ENCODE assay signal across 16 cellular contexts in the genomic region with DNA sequence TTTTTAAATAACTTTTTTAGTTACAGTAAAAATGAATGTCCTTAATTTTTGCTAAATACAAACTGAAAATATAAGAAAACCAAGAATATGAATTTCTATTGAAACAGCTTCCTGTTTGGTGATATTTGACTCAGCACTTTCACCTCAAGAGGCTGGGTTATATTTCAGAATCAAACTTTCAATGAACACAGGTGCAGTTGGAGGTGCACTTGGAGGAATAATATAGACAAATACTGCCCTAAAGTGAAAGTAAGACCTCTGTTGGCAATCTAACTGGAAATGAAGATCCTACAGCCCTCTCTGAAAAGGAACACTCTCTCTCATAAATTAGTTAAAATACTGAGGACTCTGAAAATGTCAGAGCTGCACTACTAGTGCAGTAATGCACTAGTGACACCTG.
DNase-seq lines count a peak whose midpoint lies in the region; ATAC-seq, FAIRE-seq and TF ChIP-seq lines count a peak whose summit lies in the region.
"Had no signal": no experiment of that assay in that cellular context is flagged by ENCODE, and none has a peak within 500 bp of the region (broad histone marks: within the 10 kb centered on the region; RNA-seq: fewer than 3 reads in every experiment).

No MANE protein-coding gene starts in this region.

- H3K4me3 Mint-ChIP-seq in CD8-positive, alpha-beta T cell: no peak overlapping the region
- H3K4me3 Mint-ChIP-seq: immature natural killer cell had no signal

- no peaks in the 10 kb centered on the region; the same call in 1 of the 3 replicates for H3K9me3 ChIP-seq in GM12878 (replicated peaks; ENCODE audit: control insufficient read depth, insufficient read depth, low read length)
- H3K9me3 ChIP-seq in CD8-positive, alpha-beta T cell (ENCODE audit: low read length): no peaks in the 10 kb centered on the region
- H3K9me3 ChIP-seq: mucosa of descending colon, psoas muscle had no signal

- POLR2A ChIA-PET in GM12878 (lab: Charles Lee): no interaction called here
- POLR2A ChIA-PET in CD8-positive, alpha-beta T cell (lab: Charles Lee): no interaction called here

- peak; percentile 7 for DNase-seq in NCI-H2196 (lab: John Stamatoyannopoulos, UW; ENCODE audit: unreplicated experiment)
- no peak for DNase-seq in NCI-H2196 treated with DMSO at 0.1 percent for 48 hours (lab: John Stamatoyannopoulos, UW; ENCODE audit: unreplicated experiment)
- DNase-seq in GM12878 (ENCODE audit: low read depth, low spot score): peak; percentile 34
- no peak for DNase-seq in anterior cingulate cortex (lab: John Stamatoyannopoulos, UW)
- no peak for DNase-seq in CD8-positive, alpha-beta T cell
- DNase-seq: activated CD4-positive, alpha-beta T cell treated with anti-CD3 and anti-CD28 coated beads for 48 hours; activated naive CD4-positive, alpha-beta T cell treated with anti-CD3 and anti-CD28 coated beads, Interleukin-2, amount 50 U/mL, for 16 hours; cerebellar nuclear complex; immature natural killer cell; mucosa of descending colon; NCI-H69; psoas muscle; stimulated activated CD4-positive, alpha-beta T cell treated with anti-CD3 and anti-CD28 coated beads, Interleukin-4, amount 100 ng/mL, for 4 hours had no signal

- H3K4me1 ChIP-seq in GM12878 (ENCODE audit: control insufficient read depth, insufficient read depth, low read length): peaks cover 20% of the 10 kb centered on the region
- no peaks in the 10 kb centered on the region for H3K4me1 ChIP-seq in CD8-positive, alpha-beta T cell (ENCODE audit: insufficient read depth, low read length)
- H3K4me1 ChIP-seq: psoas muscle had no signal

- H3K27ac ChIP-seq in GM12878 (ENCODE audit: control insufficient read depth, insufficient read depth): peak overlapping the region; percentile 9; the same call in 1 of the 2 replicates
- H3K27ac ChIP-seq in CD8-positive, alpha-beta T cell (ENCODE audit: low read depth, low read length): no peak overlapping the region
- H3K27ac ChIP-seq: psoas muscle had no signal

- CTCF ChIA-PET in GM12878 (lab: Yijun Ruan, JAX): interaction anchor here (1.5 kb wide), 2 partner anchors 21 to 352 kb away, joined by 5 read pairs; no protein-coding TSS in a partner anchor
- CTCF ChIA-PET in CD8-positive, alpha-beta T cell (lab: Charles Lee): no interaction called here

- no peak for TF ChIP-seq CTCF in GM12878 (IDR thresholded peaks at IDR 0.05 in 2 of 3, conservative IDR thresholded peaks at IDR 0.05 in 1 of 3; ENCODE audit: control insufficient read depth in 2 of 3, extremely low read depth in 1 of 3, insufficient read depth in 1 of 3, low read depth in 3 of 3, low read length in 3 of 3)
- no peak for TF ChIP-seq CTCF in CD8-positive, alpha-beta T cell (IDR thresholded peaks at IDR 0.05)

- intact Hi-C loops in GM12878 (cut with micrococcal nuclease; ENCODE audit: unreplicated experiment): no loop called here
- intact Hi-C loops in CD8-positive, alpha-beta T cell (cut with DNase I, micrococcal nuclease): no loop called here

- no peak for TF ChIP-seq POLR2A in GM12878 (IDR thresholded peaks at IDR 0.05; ENCODE audit: low read depth, low read length)

- no peaks in the 10 kb centered on the region for H3K9me3 Mint-ChIP-seq in CD8-positive, alpha-beta T cell

- no peak for TF ChIP-seq RAD21 in GM12878 (IDR thresholded peaks at IDR 0.05; ENCODE audit: insufficient read depth, low read depth, low read length)

- H3K27me3 ChIP-seq in GM12878 (replicated peaks in 1 of 2; ENCODE audit: control insufficient read depth in 2 of 2, insufficient read depth in 2 of 2, low read length in 1 of 2): no peaks in the 10 kb centered on the region
- no peaks in the 10 kb centered on the region for H3K27me3 ChIP-seq in CD8-positive, alpha-beta T cell (ENCODE audit: insufficient read depth, low read length)

- peak overlapping the region; percentile 56 for H3K4me2 ChIP-seq in GM12878 (ENCODE audit: control insufficient read depth, insufficient read depth)

- FAIRE-seq in GM12878 (lab: Jason Lieb, UNC): peak; percentile 85

- no peak overlapping the region for H3K27ac Mint-ChIP-seq in CD8-positive, alpha-beta T cell
- H3K27ac Mint-ChIP-seq: immature natural killer cell had no signal

- RAD21 ChIA-PET in GM12878 (lab: Charles Lee; ENCODE audit: unreplicated experiment): interaction anchor here (1.0 to 2.2 kb wide), 4 partner anchors 12 to 29 kb away, joined by 3 to 5 read pairs (median 4); no protein-coding TSS in a partner anchor

- in situ Hi-C loops in GM12878 (cut with MboI): no loop called here

- 0 out of 4 replicates have a peak, but pooled peaks cover 0 to 2% of the 10 kb centered on the region in 2 experiments for H3K36me3 ChIP-seq in GM12878 (ENCODE audit: control insufficient read depth in 2 of 2, insufficient read depth in 2 of 2, low read length in 1 of 2)
- no peaks in the 10 kb centered on the region for H3K36me3 ChIP-seq in CD8-positive, alpha-beta T cell (ENCODE audit: insufficient read depth, low read length)

- peaks cover 2% of the 10 kb centered on the region for H3K36me3 Mint-ChIP-seq in CD8-positive, alpha-beta T cell

- H3K79me2 ChIP-seq in GM12878 (ENCODE audit: control insufficient read depth, insufficient read depth, low read length): no peaks in the 10 kb centered on the region

- H3K27me3 Mint-ChIP-seq in CD8-positive, alpha-beta T cell (ENCODE audit: low read depth): no peaks in the 10 kb centered on the region

- no peak overlapping the region for H3K9ac ChIP-seq in GM12878 (ENCODE audit: control insufficient read depth, insufficient read depth, low read length)

- ATAC-seq in GM21529 (IDR thresholded peaks at IDR 0.05; ENCODE audit: unreplicated experiment) (peak; percentile 82), HG03432 (IDR thresholded peaks at IDR 0.05; ENCODE audit: unreplicated experiment) (peak; percentile 72), GM12878 (peak; percentile 89), HG02642 (IDR thresholded peaks at IDR 0.05; ENCODE audit: poor library complexity, unreplicated experiment) (no peak)
- no peak for ATAC-seq in CD8-positive, alpha-beta T cell
- ATAC-seq: mucosa of descending colon, psoas muscle had no signal

- H3K4me1 Mint-ChIP-seq in CD8-positive, alpha-beta T cell (ENCODE audit: low read depth): peaks cover 3% of the 10 kb centered on the region

- no peaks in the 10 kb centered on the region for H4K20me1 ChIP-seq in GM12878 (ENCODE audit: control insufficient read depth, insufficient read depth)

- H3K4me3 ChIP-seq in GM12878: no peak overlapping the region
- no peak overlapping the region for H3K4me3 ChIP-seq in CD8-positive, alpha-beta T cell (ENCODE audit: low read depth, low read length)
- H3K4me3 ChIP-seq: mucosa of descending colon, psoas muscle had no signal

- no peak overlapping the region for H2AFZ ChIP-seq in GM12878 (ENCODE audit: control insufficient read depth, low read depth, low read length)

- SMC1A ChIA-PET in GM12878 (lab: Charles Lee; ENCODE audit: uncharacterized antibody, unreplicated experiment): interaction anchor here (1.5 to 2.1 kb wide), 2 partner anchors 15 to 32 kb away, joined by 3 to 4 read pairs; no protein-coding TSS in a partner anchor

- BruUV-seq in GM12878 (replicated peaks; lab: Mats Ljungman, UMichigan): no TSS peak

- no peak for TF ChIP-seq EP300 in GM12878 (IDR thresholded peaks at IDR 0.05; ENCODE audit: borderline replicate concordance in 1 of 2, control insufficient read depth in 1 of 2, low read depth in 2 of 2, low read length in 2 of 2)

TF ChIP-seq in GM12878, 131 proteins besides CTCF, POLR2A, EP300 and RAD21:
- TF ChIP-seq CREM (IDR thresholded peaks at IDR 0.05; ENCODE audit: low read depth): 0 out of 2 replicates have a peak, but pooled peaks have one; percentile 23
- 0 out of 2 replicates have a peak, but pooled peaks have one; percentile 14 for TF ChIP-seq TCF12 (IDR thresholded peaks at IDR 0.05; ENCODE audit: low read depth, low read length)
- TF ChIP-seq NFIC (IDR thresholded peaks at IDR 0.05; ENCODE audit: low read depth, low read length): peak; percentile 64
- TF ChIP-seq NFXL1 (IDR thresholded peaks at IDR 0.05; ENCODE audit: borderline replicate concordance): peak; percentile 84; the same call in 1 of the 2 replicates
- TF ChIP-seq, protein P1, sequence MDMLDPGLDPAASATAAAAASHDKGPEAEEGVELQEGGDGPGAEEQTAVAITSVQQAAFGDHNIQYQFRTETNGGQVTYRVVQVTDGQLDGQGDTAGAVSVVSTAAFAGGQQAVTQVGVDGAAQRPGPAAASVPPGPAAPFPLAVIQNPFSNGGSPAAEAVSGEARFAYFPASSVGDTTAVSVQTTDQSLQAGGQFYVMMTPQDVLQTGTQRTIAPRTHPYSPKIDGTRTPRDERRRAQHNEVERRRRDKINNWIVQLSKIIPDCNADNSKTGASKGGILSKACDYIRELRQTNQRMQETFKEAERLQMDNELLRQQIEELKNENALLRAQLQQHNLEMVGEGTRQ (IDR thresholded peaks at IDR 0.05; ENCODE audit: borderline replicate concordance, low read depth, low read length): no peak
- TF ChIP-seq TBL1XR1 (IDR thresholded peaks at IDR 0.05; ENCODE audit: low read depth, low read length): 0 out of 2 replicates have a peak, but pooled peaks have one; percentile 49
- no peak for TF ChIP-seq FOXM1 (IDR thresholded peaks at IDR 0.05; ENCODE audit: low read depth, low read length)
- TF ChIP-seq SIX5 (IDR thresholded peaks at IDR 0.05; ENCODE audit: low read depth, low read length, severe bottlenecking): no peak
- TF ChIP-seq, protein P2, sequence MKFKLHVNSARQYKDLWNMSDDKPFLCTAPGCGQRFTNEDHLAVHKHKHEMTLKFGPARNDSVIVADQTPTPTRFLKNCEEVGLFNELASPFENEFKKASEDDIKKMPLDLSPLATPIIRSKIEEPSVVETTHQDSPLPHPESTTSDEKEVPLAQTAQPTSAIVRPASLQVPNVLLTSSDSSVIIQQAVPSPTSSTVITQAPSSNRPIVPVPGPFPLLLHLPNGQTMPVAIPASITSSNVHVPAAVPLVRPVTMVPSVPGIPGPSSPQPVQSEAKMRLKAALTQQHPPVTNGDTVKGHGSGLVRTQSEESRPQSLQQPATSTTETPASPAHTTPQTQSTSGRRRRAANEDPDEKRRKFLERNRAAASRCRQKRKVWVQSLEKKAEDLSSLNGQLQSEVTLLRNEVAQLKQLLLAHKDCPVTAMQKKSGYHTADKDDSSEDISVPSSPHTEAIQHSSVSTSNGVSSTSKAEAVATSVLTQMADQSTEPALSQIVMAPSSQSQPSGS (IDR thresholded peaks at IDR 0.05; ENCODE audit: low read length): 0 out of 2 replicates have a peak, but pooled peaks have one; percentile 41
- no peak for TF ChIP-seq MEF2A (IDR thresholded peaks at IDR 0.05; ENCODE audit: insufficient read depth, low read depth, low read length)
- TF ChIP-seq RUNX3 (IDR thresholded peaks at IDR 0.05; ENCODE audit: low read length): peak; percentile 49
- peak; percentile 60 for TF ChIP-seq JUNB (IDR thresholded peaks at IDR 0.05)
TF ChIP-seq in GM12878: peak in this region for 8.

Comparison
In these comparisons a context has a peak if more than half of its experiments do, and no peak if none do; other contexts are left out.
1. DNase-seq: peak in NCI-H2196 (single experiment) and GM12878 (single experiment); none in NCI-H2196 treated with DMSO at 0.1 percent for 48 hours (single experiment), anterior cingulate cortex (0 of 58) and CD8-positive, alpha-beta T cell (0 of 7).
2. ATAC-seq: peak in GM21529 (single experiment), HG03432 (single experiment) and GM12878 (single experiment); none in HG02642 (single experiment) and CD8-positive, alpha-beta T cell (single experiment).